In genomic region chr19:10118960-10119359, GRCh38 we compare ENCODE assay signal across 1 cellular context.
TF ChIP-seq lines count a peak whose summit lies in the region.

No MANE protein-coding gene starts in this region.

TF ChIP-seq in GM12878, 131 proteins besides CTCF, POLR2A, EP300 and RAD21:
- TF ChIP-seq RCOR1 (conservative IDR thresholded peaks at IDR 0.05; ENCODE audit: low read depth, low read length) (no peak), CBX5 (IDR thresholded peaks at IDR 0.05; ENCODE audit: low read depth) (no peak), USF1 (IDR thresholded peaks at IDR 0.05; ENCODE audit: borderline replicate concordance, extremely low read length, insufficient read depth, low read depth, low read length) (no peak), BCLAF1 (IDR thresholded peaks at IDR 0.05) (no peak), SMC3 (IDR thresholded peaks at IDR 0.05; ENCODE audit: borderline replicate concordance, low read length) (no peak), KAT2A (conservative IDR thresholded peaks at IDR 0.05; ENCODE audit: control insufficient read depth, low read depth, low read length) (no peak), SP1 (IDR thresholded peaks at IDR 0.05; ENCODE audit: low read depth, low read length) (no peak), CREM (IDR thresholded peaks at IDR 0.05; ENCODE audit: low read depth) (no peak), NFXL1 (IDR thresholded peaks at IDR 0.05; ENCODE audit: borderline replicate concordance) (no peak), WRNIP1 (IDR thresholded peaks at IDR 0.05; ENCODE audit: borderline replicate concordance, low read depth, low read length) (no peak), RAD51 (IDR thresholded peaks at IDR 0.05) (no peak), JUND (IDR thresholded peaks at IDR 0.05; ENCODE audit: low read depth, low read length) (no peak)
TF ChIP-seq in GM12878: peak in this region for 0.
